In the genomic region with DNA sequence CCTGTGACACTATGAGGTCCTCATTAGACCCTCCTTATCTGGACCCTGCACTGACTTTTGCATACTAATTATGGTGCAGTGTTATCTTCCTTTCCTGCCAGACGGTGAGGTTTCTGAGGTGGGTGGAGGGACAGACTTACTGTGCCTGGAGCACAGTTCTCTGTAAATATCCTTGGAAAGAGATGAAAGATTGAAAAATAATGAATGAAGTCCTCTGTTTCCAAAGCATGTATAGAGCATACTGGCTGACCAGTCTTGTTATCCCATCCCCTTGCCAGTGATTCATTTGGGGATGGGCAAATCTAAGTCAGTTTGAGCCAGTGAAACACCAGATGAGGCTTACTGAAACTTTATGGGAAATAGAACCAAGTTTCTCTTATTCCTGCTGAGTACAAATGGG, we compare ENCODE assay signal across 22 cellular contexts.
"Had no signal": no experiment of that assay in that cellular context is flagged by ENCODE, and none has a peak within 500 bp of the region (broad histone marks: within the 10 kb centered on the region; RNA-seq: fewer than 3 reads in every experiment).

No MANE protein-coding gene starts in this region.

- H3K4me3 ChIP-seq: colonic mucosa, esophagus squamous epithelium, gastrocnemius medialis, heart right ventricle, left lung, lower lobe of right lung had no signal

- ATAC-seq: effector memory CD8-positive, alpha-beta T cell; esophagus mucosa; gastrocnemius medialis; heart right ventricle; left cardiac atrium; left lung; left ventricle myocardium superior; lower lobe of right lung had no signal

- H3K4me1 ChIP-seq: colonic mucosa, esophagus squamous epithelium, gastrocnemius medialis, heart right ventricle, left lung, lower lobe of right lung had no signal

- H3K27me3 ChIP-seq: colonic mucosa, esophagus squamous epithelium, gastrocnemius medialis, heart right ventricle, left lung had no signal

- H3K27me3 Mint-ChIP-seq: dendritic cell treated with granulocyte-macrophage colony-stimulating factor and Interleukin-4, amounts not matched to agents 40 ng/mL and 50 ng/mL, for 4 days had no signal

- H3K9me3 ChIP-seq: colonic mucosa had no signal

- H3K4me3 Mint-ChIP-seq: dendritic cell treated with granulocyte-macrophage colony-stimulating factor and Interleukin-4, amounts not matched to agents 40 ng/mL and 50 ng/mL, for 4 days; effector memory CD8-positive, alpha-beta T cell; endodermal cell had no signal

- DNase-seq: colonic mucosa; cortex of kidney; effector CD8-positive, alpha-beta T cell; effector memory CD8-positive, alpha-beta T cell; endodermal cell; esophagus squamous epithelium; foreskin fibroblast; foreskin melanocyte; gastrocnemius medialis; glutamatergic neuron; head of caudate nucleus; heart right ventricle; hippocampal formation; left cardiac atrium; left lung; left ventricle myocardium superior; lower lobe of right lung; mesenchymal stem cell; midbrain had no signal

- H3K36me3 ChIP-seq: colonic mucosa, esophagus squamous epithelium, gastrocnemius medialis, heart right ventricle, left lung, lower lobe of right lung had no signal

- H3K27ac Mint-ChIP-seq: dendritic cell treated with granulocyte-macrophage colony-stimulating factor and Interleukin-4, amounts not matched to agents 40 ng/mL and 50 ng/mL, for 4 days; effector memory CD8-positive, alpha-beta T cell; endodermal cell had no signal

- H3K4me1 Mint-ChIP-seq: endodermal cell had no signal

- H3K27ac ChIP-seq: colonic mucosa, epithelial cell of prostate, esophagus squamous epithelium, gastrocnemius medialis, heart right ventricle, left lung, lower lobe of right lung had no signal
